ENCODE assay signal across 8 cellular contexts in genomic region chr18:21740474-21740723, GRCh38. TPM values are rescaled to one million over a fixed set of nuclear protein-coding genes. Genes with fewer than 3 reads are reported as not detected.
A peak's percentile ranks its signal among the peaks of the same experiment; 100 is the strongest.
DNase-seq lines count a peak whose midpoint lies in the region; ATAC-seq and TF ChIP-seq lines count a peak whose summit lies in the region.

No MANE protein-coding gene starts in this region.

- H4K20me1 ChIP-seq in Loucy (ENCODE audit: insufficient read depth, low read length, poor library complexity, severe bottlenecking) (peaks cover 41% of the 10 kb centered on the region), fibroblast of lung (ENCODE audit: control insufficient read depth, extremely low read depth, insufficient read depth, low read length) (no peaks in the 10 kb centered on the region)

- H3K79me2 ChIP-seq in Loucy (ENCODE audit: insufficient read depth, low read length) (peaks cover 42% of the 10 kb centered on the region), fibroblast of lung (ENCODE audit: control insufficient read depth, insufficient read depth, low read length) (peaks cover 28% of the 10 kb centered on the region)

- no peaks in the 10 kb centered on the region for H3K36me3 ChIP-seq in Loucy (ENCODE audit: insufficient read depth, low read length)
- no peaks in the 10 kb centered on the region for H3K36me3 ChIP-seq in fibroblast of lung (ENCODE audit: control insufficient read depth, insufficient read depth, low read length)
- H3K36me3 ChIP-seq in neuron (ENCODE audit: insufficient read depth, low read length): no peaks in the 10 kb centered on the region
- H3K36me3 ChIP-seq in upper lobe of right lung: no peaks in the 10 kb centered on the region

- H3K9me2 ChIP-seq in Loucy (replicated peaks; ENCODE audit: low read depth, low read length): no peaks in the 10 kb centered on the region

- POLR2A ChIA-PET in GM10248 (lab: Yijun Ruan, JAX): interaction anchor here (0.6 to 0.9 kb wide), 6 partner anchors 11 to 1394 kb away, joined by 3 to 7 read pairs (median 4); partner anchors contain the start of genes ABHD3 and ESCO1
- POLR2A ChIA-PET in activated CD8-positive, alpha-beta T cell treated with anti-CD3 and anti-CD28 coated beads, Interleukin-2, amount 10 ng/mL, durations not matched to agents 7 days and 5 days (lab: Charles Lee): interaction anchor here (0.6 to 3.2 kb wide), 8 partner anchors 10 to 140 kb away, joined by 3 to 26 read pairs (median 4); partner anchors contain the start of genes ABHD3, ESCO1 and SNRPD1

- intact Hi-C loops in upper lobe of right lung (cut with DNase I): no loop called here

- H3K9ac ChIP-seq in Loucy (ENCODE audit: low read depth, low read length, poor library complexity, severe bottlenecking) (peak overlapping the region; percentile 93), fibroblast of lung (ENCODE audit: insufficient read depth, low read length) (peak overlapping the region; percentile 98)

- H2AFZ ChIP-seq in Loucy (ENCODE audit: low read length): peak overlapping the region; percentile 94
- peak overlapping the region; percentile 59 for H2AFZ ChIP-seq in fibroblast of lung (ENCODE audit: low read length)
- H2AFZ ChIP-seq in neuron (ENCODE audit: low read depth, low read length): peak overlapping the region; percentile 92

- H3K27me3 ChIP-seq in Loucy (ENCODE audit: insufficient read depth, low read length, poor library complexity, severe bottlenecking) (no peaks in the 10 kb centered on the region), fibroblast of lung (ENCODE audit: control insufficient read depth, insufficient read depth, low read length) (no peaks in the 10 kb centered on the region), neuron (ENCODE audit: insufficient read depth, low read length) (no peaks in the 10 kb centered on the region), upper lobe of right lung (no peaks in the 10 kb centered on the region)

- peak overlapping the region; percentile 94 for H3K27ac Mint-ChIP-seq in activated CD8-positive, alpha-beta T cell treated with anti-CD3 and anti-CD28 coated beads, Interleukin-2, amount 10 ng/mL, durations not matched to agents 7 days and 5 days

- no peak for TF ChIP-seq CTCF in GM10248 (IDR thresholded peaks at IDR 0.05; ENCODE audit: control extremely low read depth, extremely low read depth, low read depth, missing control alignments)
- TF ChIP-seq CTCF in Loucy (conservative IDR thresholded peaks at IDR 0.05; ENCODE audit: low read length): no peak
- TF ChIP-seq CTCF in fibroblast of lung (conservative IDR thresholded peaks at IDR 0.05 in 1 of 2, IDR thresholded peaks at IDR 0.05 in 1 of 2; ENCODE audit: low read depth in 1 of 2, low read length in 2 of 2): no peak
- TF ChIP-seq CTCF in upper lobe of right lung (IDR thresholded peaks at IDR 0.05): no peak

- H3K4me3 ChIP-seq in Loucy (ENCODE audit: low read length, poor library complexity, severe bottlenecking) (peak overlapping the region; percentile 84), fibroblast of lung (replicated peaks in 1 of 4; ENCODE audit: control extremely low read depth in 1 of 4, insufficient read depth in 1 of 4, low read depth in 3 of 4, low read length in 4 of 4) (peak overlapping the region; percentile 63 to 89 (median 88)), neuron (ENCODE audit: low read length) (peak overlapping the region; percentile 99), upper lobe of right lung (peak overlapping the region; percentile 73)

- CTCF ChIA-PET in GM10248 (lab: Yijun Ruan, JAX): interaction anchor here (0.8 to 1.8 kb wide), 8 partner anchors 10 to 140 kb away, joined by 3 to 7 read pairs (median 4); partner anchors contain the start of genes ABHD3 and ESCO1
- CTCF ChIA-PET in activated CD8-positive, alpha-beta T cell treated with anti-CD3 and anti-CD28 coated beads, Interleukin-2, amount 10 ng/mL, durations not matched to agents 7 days and 5 days (lab: Charles Lee): interaction anchor here (0.6 to 2.2 kb wide), 4 partner anchors 29 to 140 kb away, joined by 3 to 11 read pairs (median 8); partner anchors contain the start of genes ABHD3 and ESCO1

- H3K27ac ChIP-seq in fibroblast of lung (ENCODE audit: insufficient read depth, low read length) (peak overlapping the region; percentile 95), upper lobe of right lung (peak overlapping the region; percentile 93)

- peaks cover 15% of the 10 kb centered on the region for H3K27me3 Mint-ChIP-seq in activated CD8-positive, alpha-beta T cell treated with anti-CD3 and anti-CD28 coated beads, Interleukin-2, amount 10 ng/mL, durations not matched to agents 7 days and 5 days (ENCODE audit: low read depth)

- no peaks in the 10 kb centered on the region; the same call in 1 of the 2 replicates for H3F3A ChIP-seq in Loucy (ENCODE audit: low read depth)

- DNase-seq in GM10248 (ENCODE audit: extremely low spot score) (peak; percentile 97), fibroblast of lung (ENCODE audit: low read depth in 2 of 2) (peak; percentile 93 to 96), upper lobe of right lung (peak; percentile 99)
- DNase-seq in activated CD8-positive, alpha-beta T cell treated with anti-CD3 and anti-CD28 coated beads, Interleukin-2, amount 10 ng/mL, durations not matched to agents 7 days and 5 days: peak; percentile 98
- no peak for DNase-seq in effector CD8-positive, alpha-beta T cell (lab: John Stamatoyannopoulos, UW)

- H3K4me3 Mint-ChIP-seq in activated CD8-positive, alpha-beta T cell treated with anti-CD3 and anti-CD28 coated beads, Interleukin-2, amount 10 ng/mL, durations not matched to agents 7 days and 5 days: peak overlapping the region; percentile 88

- peaks cover 15% of the 10 kb centered on the region for H3K36me3 Mint-ChIP-seq in activated CD8-positive, alpha-beta T cell treated with anti-CD3 and anti-CD28 coated beads, Interleukin-2, amount 10 ng/mL, durations not matched to agents 7 days and 5 days (ENCODE audit: low read depth)

- H3K9me3 Mint-ChIP-seq in activated CD8-positive, alpha-beta T cell treated with anti-CD3 and anti-CD28 coated beads, Interleukin-2, amount 10 ng/mL, durations not matched to agents 7 days and 5 days (ENCODE audit: insufficient read depth): peaks cover 10% of the 10 kb centered on the region

- peak overlapping the region; percentile 69 for H3K4me2 ChIP-seq in Loucy (ENCODE audit: low read depth, low read length, poor library complexity, severe bottlenecking)
- peak overlapping the region; percentile 36 for H3K4me2 ChIP-seq in fibroblast of lung (ENCODE audit: extremely low read depth, insufficient read depth, low read length)

- H3K9me3 ChIP-seq in Loucy (ENCODE audit: insufficient read depth, low read depth, low read length) (no peaks in the 10 kb centered on the region), fibroblast of lung (ENCODE audit: control insufficient read depth, insufficient read depth, low read depth, low read length) (no peaks in the 10 kb centered on the region), neuron (ENCODE audit: low read length) (no peaks in the 10 kb centered on the region), upper lobe of right lung (no peaks in the 10 kb centered on the region)

- peaks cover 38% of the 10 kb centered on the region for H3K4me1 Mint-ChIP-seq in activated CD8-positive, alpha-beta T cell treated with anti-CD3 and anti-CD28 coated beads, Interleukin-2, amount 10 ng/mL, durations not matched to agents 7 days and 5 days (ENCODE audit: low read depth)

- H3K4me1 ChIP-seq in Loucy (ENCODE audit: insufficient read depth, low read length, poor library complexity, severe bottlenecking) (peaks cover 36% of the 10 kb centered on the region), fibroblast of lung (ENCODE audit: control insufficient read depth, extremely low read depth, insufficient read depth, low read length) (no peaks in the 10 kb centered on the region), neuron (ENCODE audit: insufficient read depth, low read length) (peaks cover 6% of the 10 kb centered on the region), upper lobe of right lung (peaks cover 17% of the 10 kb centered on the region)

- ATAC-seq in GM21825 (IDR thresholded peaks at IDR 0.05; ENCODE audit: unreplicated experiment): peak; percentile 96
- ATAC-seq in activated CD8-positive, alpha-beta T cell treated with anti-CD3 and anti-CD28 coated beads, Interleukin-2, amount 10 ng/mL, durations not matched to agents 7 days and 5 days: peak; percentile 98
- ATAC-seq in upper lobe of right lung: peak; percentile 98

RNA-seq across cellular contexts. Expression of gene MIB1, which starts 0.2 kb away (rescaled TPM):
- total RNA-seq in activated CD8-positive, alpha-beta T cell treated with anti-CD3 and anti-CD28 coated beads, Interleukin-2, amount 10 ng/mL, durations not matched to agents 7 days and 5 days: 10 to 100 TPM; 32.6 to 37.4 TPM
- 49.8 and 51.0 TPM in 2 replicates for total RNA-seq in fibroblast of lung
- polyA plus RNA-seq in fibroblast of lung: 14.2 and 22.3 TPM in 2 replicates
- 11.0 and 16.3 TPM in 2 replicates for polyA plus RNA-seq in fibroblast of lung (2012)
- 9.9 and 13.1 TPM in 2 replicates for polyA minus RNA-seq in fibroblast of lung (ENCODE audit: low replicate concordance)
- 31.3 TPM for total RNA-seq in upper lobe of right lung

RNA-seq across cellular contexts. Expression of gene ABHD3, which starts 35.8 kb away (rescaled TPM):
- total RNA-seq in activated CD8-positive, alpha-beta T cell treated with anti-CD3 and anti-CD28 coated beads, Interleukin-2, amount 10 ng/mL, durations not matched to agents 7 days and 5 days: 10 to 100 TPM; 54.0 to 57.5 TPM
- total RNA-seq in fibroblast of lung: 9.2 and 17.0 TPM in 2 replicates
- polyA plus RNA-seq in fibroblast of lung: 5.1 and 6.3 TPM in 2 replicates
- 3.6 and 3.9 TPM in 2 replicates for polyA plus RNA-seq in fibroblast of lung (2012)
- 1.8 and 2.6 TPM in 2 replicates for polyA minus RNA-seq in fibroblast of lung (ENCODE audit: low replicate concordance)
- 23.8 TPM for total RNA-seq in upper lobe of right lung
